In genomic region chr6:43978473-43979360, GRCh38 we compare ENCODE assay signal across 13 cellular contexts.
DNase-seq lines count a peak whose midpoint lies in the region; ATAC-seq, FAIRE-seq and TF ChIP-seq lines count a peak whose summit lies in the region.
"Had no signal": no experiment of that assay in that cellular context is flagged by ENCODE, and none has a peak within 500 bp of the region (broad histone marks: within the 10 kb centered on the region; RNA-seq: fewer than 3 reads in every experiment).

No MANE protein-coding gene starts in this region.

- H3K36me3 Mint-ChIP-seq in GM23338 (ENCODE audit: low read depth) = no peaks in the 10 kb centered on the region

- H3K27me3 ChIP-seq in GM23338 (ENCODE audit: insufficient read depth) (no peaks in the 10 kb centered on the region), adrenal gland (no peaks in the 10 kb centered on the region), HepG2 (ENCODE audit: control insufficient read depth in 1 of 2, insufficient read depth in 2 of 2, low read length in 2 of 2) (peaks cover 9 to 72% of the 10 kb centered on the region in 2 experiments; a peak in 4 of 5 replicates)
- H3K27me3 ChIP-seq: BLaER1 had no signal

- H3K4me3 ChIP-seq in AG10803 (ENCODE audit: low read length) (no peak overlapping the region), GM23338 (no peak overlapping the region), adrenal gland (no peak overlapping the region), HepG2 (replicated peaks in 1 of 3; ENCODE audit: insufficient read depth in 1 of 3, low read depth in 2 of 3, low read length in 3 of 3) (no peak overlapping the region)
- H3K4me3 ChIP-seq: BLaER1 had no signal

- no TSS peak for BruUV-seq in HepG2 (replicated peaks; lab: Mats Ljungman, UMichigan)

- FAIRE-seq in HepG2 (lab: Jason Lieb, UNC) (no peak), GM12892 (lab: Jason Lieb, UNC) (no peak)

- H3K4me1 Mint-ChIP-seq in GM23338 = no peaks in the 10 kb centered on the region

- intact Hi-C loops in adrenal gland (cut with DNase I) (no loop called here), HepG2 (cut with micrococcal nuclease; ENCODE audit: unreplicated experiment) (no loop called here)

- peaks cover 6% of the 10 kb centered on the region for H3K27me3 Mint-ChIP-seq in GM23338 (ENCODE audit: insufficient read depth, low read depth, poor library complexity)

- no peaks in the 10 kb centered on the region for H3F3A ChIP-seq in GM23338 (replicated peaks; ENCODE audit: low read depth)

- CTCF ChIA-PET in HepG2 (lab: Yijun Ruan, JAX; ENCODE audit: low intra/inter-chr PET ratio, low total read pairs) = no interaction called here

- no peak for TF ChIP-seq CTCF in AG10803 (conservative IDR thresholded peaks at IDR 0.05; ENCODE audit: low read length)
- no peak for TF ChIP-seq CTCF in GM23338 (conservative IDR thresholded peaks at IDR 0.05; ENCODE audit: low read depth in 2 of 2)
- TF ChIP-seq CTCF in adrenal gland (IDR thresholded peaks at IDR 0.05) = no peak
- 0 out of 2 replicates have a peak, but pooled peaks have one; percentile 6 for TF ChIP-seq CTCF in HepG2 (CRISPR knock-in tag; IDR thresholded peaks at IDR 0.05)

- H3K9me3 Mint-ChIP-seq in GM23338 = no peaks in the 10 kb centered on the region
- H3K9me3 Mint-ChIP-seq: activated T-cell treated with anti-CD3 and anti-CD28 coated beads, Interleukin-2, amount 50 U/mL, for 72 hours had no signal

- WGBS in adrenal gland, 4 donors = 71 to 77% (median 76%) methylated on average over 10 to 13 of the region's 13 CpGs
- 38% methylated on average over 12 of the region's 13 CpGs for WGBS in HepG2 (ENCODE audit: low lambda C conversion rate)

- TF ChIP-seq EP300 in HepG2 (IDR thresholded peaks at IDR 0.05; ENCODE audit: low read depth in 2 of 2, low read length in 2 of 2) = no peak
- TF ChIP-seq EP300 in HepG2 (CRISPR knock-in tag; IDR thresholded peaks at IDR 0.05; ENCODE audit: borderline replicate concordance) = no peak

- no peak for TF ChIP-seq POLR2A in adrenal gland (IDR thresholded peaks at IDR 0.05)
- TF ChIP-seq POLR2A in HepG2 (IDR thresholded peaks at IDR 0.05; ENCODE audit: insufficient read depth in 1 of 2, low read depth in 2 of 2, low read length in 2 of 2) = no peak
- TF ChIP-seq POLR2A in GM12892 (IDR thresholded peaks at IDR 0.05; ENCODE audit: low read depth, low read length) = no peak

- H3K4me2 ChIP-seq in GM23338 (no peak overlapping the region), HepG2 (ENCODE audit: low read depth, low read length) (no peak overlapping the region)
- H3K4me2 ChIP-seq: BLaER1 had no signal

- no peak overlapping the region for H3K27ac Mint-ChIP-seq in GM23338
- H3K27ac Mint-ChIP-seq: activated T-cell treated with anti-CD3 and anti-CD28 coated beads, Interleukin-2, amount 50 U/mL, for 72 hours had no signal

- peak; percentile 39; the same call in 1 of the 3 replicates for ATAC-seq in GM23338
- ATAC-seq in HepG2 = peak; percentile 58
- no peak for ATAC-seq in HG03097 (IDR thresholded peaks at IDR 0.05; ENCODE audit: low FRiP score, unreplicated experiment)
- no peak for ATAC-seq in GM19397 (IDR thresholded peaks at IDR 0.05; ENCODE audit: unreplicated experiment)

- no peaks in the 10 kb centered on the region for H3K9me2 ChIP-seq in GM23338 (ENCODE audit: insufficient read depth)

- H3K27ac ChIP-seq in GM23338 (ENCODE audit: low read depth) (no peak overlapping the region), adrenal gland (no peak overlapping the region), HepG2 (ENCODE audit: extremely low read length, insufficient read depth, low read length) (no peak overlapping the region)
- H3K27ac ChIP-seq: BLaER1 had no signal

- H3K36me3 ChIP-seq in GM23338 (ENCODE audit: insufficient read depth) = no peaks in the 10 kb centered on the region
- no peaks in the 10 kb centered on the region for H3K36me3 ChIP-seq in adrenal gland (replicated peaks in 1 of 2)
- H3K36me3 ChIP-seq in HepG2 (replicated peaks in 1 of 2; ENCODE audit: control insufficient read depth in 1 of 2, insufficient read depth in 2 of 2, low read length in 2 of 2) = no peaks in the 10 kb centered on the region
- H3K36me3 ChIP-seq: BLaER1 had no signal

- no peaks in the 10 kb centered on the region for H3K9me3 ChIP-seq in adrenal gland (replicated peaks in 1 of 3)
- peaks cover 6% of the 10 kb centered on the region; the same call in 1 of the 2 replicates for H3K9me3 ChIP-seq in HepG2 (ENCODE audit: low read length)

- DNase-seq in AG10803 (ENCODE audit: low read depth) (peak; percentile 48), GM23338 (ENCODE audit: low spot score) (no peak), adrenal gland (peak; percentile 49 to 73 (median 65)), HepG2 (ENCODE audit: low spot score) (no peak), GM12892 (ENCODE audit: insufficient read length) (no peak), NAMALWA (ENCODE audit: low spot score) (no peak)
- DNase-seq: activated T-cell treated with anti-CD3 and anti-CD28 coated beads, Interleukin-2, amount 50 U/mL, for 72 hours; DMS79; NCI-H2107; stimulated activated CD4-positive, alpha-beta T cell treated with anti-CD3 and anti-CD28 coated beads, Interleukin-2, amount 100 ng/mL, for 48 hours had no signal

- H3K79me2 ChIP-seq in GM23338 (replicated peaks; ENCODE audit: insufficient read depth) = no peaks in the 10 kb centered on the region
- H3K79me2 ChIP-seq in HepG2 (ENCODE audit: insufficient read depth, low read length) = no peaks in the 10 kb centered on the region

- H4K20me1 ChIP-seq in GM23338 (replicated peaks; ENCODE audit: insufficient read depth) (no peaks in the 10 kb centered on the region), HepG2 (ENCODE audit: insufficient read depth, low read length) (no peaks in the 10 kb centered on the region)
- H4K20me1 ChIP-seq: BLaER1 had no signal

- in situ Hi-C loops in HepG2 (cut with HindIII; ENCODE audit: extremely low pct_ligation_motif_present, low pct_unique_long_range_greater_than_20kb) = no loop called here

- no peak for TF ChIP-seq RAD21 in HepG2 (CRISPR knock-in tag; IDR thresholded peaks at IDR 0.05)

- POLR2A ChIA-PET in HepG2 (lab: Yijun Ruan, JAX) = interaction anchor here (1.2 to 1.3 kb wide), 2 partner anchors 12 to 25 kb away, joined by 3 read pairs; no protein-coding TSS in a partner anchor

- H3K4me1 ChIP-seq in GM23338 (ENCODE audit: insufficient read depth) (no peaks in the 10 kb centered on the region), adrenal gland (replicated peaks in 1 of 2) (no peaks in the 10 kb centered on the region), HepG2 (ENCODE audit: insufficient read depth, low read length) (peaks cover 56% of the 10 kb centered on the region)
- H3K4me1 ChIP-seq: BLaER1 had no signal

- H3K4me3 Mint-ChIP-seq in GM23338 = no peak overlapping the region
- H3K4me3 Mint-ChIP-seq: activated T-cell treated with anti-CD3 and anti-CD28 coated beads, Interleukin-2, amount 50 U/mL, for 72 hours had no signal

- no peak overlapping the region for H3K9ac ChIP-seq in HepG2 (ENCODE audit: insufficient read depth, low read depth, low read length)
- H3K9ac ChIP-seq: BLaER1 had no signal

- H2AFZ ChIP-seq in GM23338 = no peak overlapping the region
- no peak overlapping the region for H2AFZ ChIP-seq in HepG2 (ENCODE audit: low read length)

TF ChIP-seq in GM23338, 12 proteins besides CTCF, POLR2A, EP300 and RAD21 (continues in another document):
- no peak for TF ChIP-seq EZH2phosphoT487 (IDR thresholded peaks at IDR 0.05; ENCODE audit: unreplicated experiment)

TF ChIP-seq in HepG2, 621 proteins besides CTCF, POLR2A, EP300 and RAD21:
- TF ChIP-seq STAG1 (CRISPR knock-in tag; IDR thresholded peaks at IDR 0.05) (0 out of 2 replicates have a peak, but pooled peaks have one; percentile 10), FOSL2 (CRISPR knock-in tag; IDR thresholded peaks at IDR 0.05) (peak; percentile 28; the same call in 1 of the 2 replicates), ZNF883 (CRISPR knock-in tag; IDR thresholded peaks at IDR 0.05; ENCODE audit: not compliant biosample characterization) (no peak), SP5 (CRISPR knock-in tag; IDR thresholded peaks at IDR 0.05; ENCODE audit: borderline replicate concordance, low read depth) (no peak), ZNF251 (CRISPR knock-in tag; IDR thresholded peaks at IDR 0.05) (no peak), TFDP1 (CRISPR knock-in tag; IDR thresholded peaks at IDR 0.05; ENCODE audit: borderline replicate concordance) (no peak), ZNF33A (CRISPR knock-in tag; IDR thresholded peaks at IDR 0.05; ENCODE audit: borderline replicate concordance) (no peak)
TF ChIP-seq in HepG2: peak in this region for 2.

Comparison
In these comparisons a context has a peak if more than half of its experiments do, and no peak if none do; other contexts are left out.
1. DNase-seq: peak in AG10803 (single experiment) and adrenal gland (7 of 7); none in GM23338 (single experiment), HepG2 (single experiment), GM12892 (single experiment) and NAMALWA (single experiment).
2. ATAC-seq: peak in GM23338 (single experiment) and HepG2 (single experiment); none in HG03097 (single experiment) and GM19397 (single experiment).